Comparison of ENCODE assay signal across 8 cellular contexts in genomic region chr7:39948375-39948774, GRCh38. TPM values are rescaled to one million over a fixed set of nuclear protein-coding genes. Genes with fewer than 3 reads are reported as not detected.
A peak's percentile ranks its signal among the peaks of the same experiment; 100 is the strongest.
DNase-seq lines count a peak whose midpoint lies in the region; ATAC-seq and TF ChIP-seq lines count a peak whose summit lies in the region.

No MANE protein-coding gene starts in this region.

- no peak for TF ChIP-seq POLR2A in gastrocnemius medialis (IDR thresholded peaks at IDR 0.05)

- no peak for TF ChIP-seq CTCF in WI38 (IDR thresholded peaks at IDR 0.05; ENCODE audit: low read depth, low read length)
- TF ChIP-seq CTCF in gastrocnemius medialis (IDR thresholded peaks at IDR 0.05 in 4 of 5, conservative IDR thresholded peaks at IDR 0.05 in 1 of 5) = no peak

- peaks cover 19 to 21% of the 10 kb centered on the region in 2 donors for H3K4me1 ChIP-seq in gastrocnemius medialis

- ATAC-seq in gastrocnemius medialis (no peak), HG03175 (IDR thresholded peaks at IDR 0.05; ENCODE audit: unreplicated experiment) (no peak), GM18868 (IDR thresholded peaks at IDR 0.05; ENCODE audit: unreplicated experiment) (no peak)

- no peaks in the 10 kb centered on the region for H3K27me3 ChIP-seq in gastrocnemius medialis

- in situ Hi-C loops in gastrocnemius medialis (cut with MboI; ENCODE audit: low sequenced_read_pairs in 4 of 4) = no loop called here

- H3K4me3 ChIP-seq in WI38 (ENCODE audit: low read depth, low read length) (peak overlapping the region; percentile 77), gastrocnemius medialis (peak overlapping the region; percentile 79 to 98 (median 87))

- no peaks in the 10 kb centered on the region for H3K9me3 ChIP-seq in gastrocnemius medialis

- intact Hi-C loops in gastrocnemius medialis (cut with DNase I; ENCODE audit: low total_unique reads) = loop anchor here (1.0 to 5.0 kb wide), 3 partner anchors 34 to 104 kb away; no protein-coding TSS in a partner anchor

- DNase-seq in NCI-H510A treated with DMSO at 0.1 percent for 48 hours (lab: John Stamatoyannopoulos, UW) = peak; percentile 40
- no peak for DNase-seq in NCI-H510A (lab: John Stamatoyannopoulos, UW)
- peak; percentile 39 for DNase-seq in fibroblast of peridontal ligament (ENCODE audit: extremely low read depth)
- no peak for DNase-seq in gastrocnemius medialis
- DNase-seq in DMS114 treated with DMSO at 0.1 percent for 48 hours (lab: John Stamatoyannopoulos, UW; ENCODE audit: unreplicated experiment) = no peak

- H3K27ac ChIP-seq in gastrocnemius medialis = peak overlapping the region; percentile 89 to 99 (median 94)

- H3K36me3 ChIP-seq in gastrocnemius medialis = no peaks in the 10 kb centered on the region

RNA-seq across cellular contexts. Expression of gene CDK13, which starts 1.7 kb away (rescaled TPM):
- total RNA-seq in gastrocnemius medialis = 10 to 100 TPM; 25.0 to 50.8 (median 29.4) TPM

Comparison
In these comparisons a context has a peak if more than half of its experiments do, and no peak if none do; other contexts are left out.
1. DNase-seq: peak in NCI-H510A treated with DMSO at 0.1 percent for 48 hours (single experiment) and fibroblast of peridontal ligament (single experiment); none in NCI-H510A (single experiment), gastrocnemius medialis (0 of 2) and DMS114 treated with DMSO at 0.1 percent for 48 hours (single experiment).